ENCODE assay signal across 11 cellular contexts in genomic region chr6:157813757-157814455, GRCh38. TPM values are rescaled to one million over a fixed set of nuclear protein-coding genes. Genes with fewer than 3 reads are reported as not detected.
DNase-seq lines count a peak whose midpoint lies in the region; FAIRE-seq and TF ChIP-seq lines count a peak whose summit lies in the region.
"Had no signal": no experiment of that assay in that cellular context is flagged by ENCODE, and none has a peak within 500 bp of the region (broad histone marks: within the 10 kb centered on the region; RNA-seq: fewer than 3 reads in every experiment).

No MANE protein-coding gene starts in this region.

- H3K9me3 ChIP-seq in Peyer's patch (no peaks in the 10 kb centered on the region), fibroblast of lung (ENCODE audit: control insufficient read depth, insufficient read depth, low read depth, low read length) (no peaks in the 10 kb centered on the region), prostate gland (no peaks in the 10 kb centered on the region)
- H3K9me3 ChIP-seq in CD8-positive, alpha-beta memory T cell (ENCODE audit: low read length) = no peaks in the 10 kb centered on the region

- H3K36me3 ChIP-seq in Peyer's patch = no peaks in the 10 kb centered on the region
- H3K36me3 ChIP-seq in fibroblast of lung (ENCODE audit: control insufficient read depth, insufficient read depth, low read length) = no peaks in the 10 kb centered on the region
- H3K36me3 ChIP-seq in prostate gland = no peaks in the 10 kb centered on the region
- H3K36me3 ChIP-seq in CD8-positive, alpha-beta memory T cell (ENCODE audit: insufficient read depth, low read length) = no peaks in the 10 kb centered on the region

- CTCF ChIA-PET in CD8-positive, alpha-beta memory T cell (lab: Charles Lee) = no interaction called here

- H3K4me2 ChIP-seq in fibroblast of lung (ENCODE audit: extremely low read depth, insufficient read depth, low read length) = peak overlapping the region; percentile 78

- POLR2A ChIA-PET in CD8-positive, alpha-beta memory T cell (lab: Charles Lee) = no interaction called here

- H3K4me3 ChIP-seq in Peyer's patch (no peak overlapping the region), fibroblast of lung (replicated peaks in 1 of 4; ENCODE audit: control extremely low read depth in 1 of 4, insufficient read depth in 1 of 4, low read depth in 3 of 4, low read length in 4 of 4) (peak overlapping the region in 1 of 4 experiments; percentile 31), prostate gland (no peak overlapping the region)
- no peak overlapping the region for H3K4me3 ChIP-seq in CD8-positive, alpha-beta memory T cell (ENCODE audit: low read length)

- H3K36me3 Mint-ChIP-seq in CD8-positive, alpha-beta memory T cell = no peaks in the 10 kb centered on the region

- peak overlapping the region; percentile 14 to 76 (median 36) for H3K27ac ChIP-seq in Peyer's patch
- peak overlapping the region; percentile 75 for H3K27ac ChIP-seq in fibroblast of lung (ENCODE audit: insufficient read depth, low read length)
- peak overlapping the region; percentile 22 to 37 for H3K27ac ChIP-seq in prostate gland
- no peak overlapping the region for H3K27ac ChIP-seq in CD8-positive, alpha-beta memory T cell (ENCODE audit: low read depth, low read length)

- no peak for FAIRE-seq in GM19239 (lab: Jason Lieb, UNC)

- H3K4me3 Mint-ChIP-seq in CD8-positive, alpha-beta memory T cell = no peak overlapping the region

- no peak overlapping the region for H3K27ac Mint-ChIP-seq in CD8-positive, alpha-beta memory T cell

- no peaks in the 10 kb centered on the region for H3K4me1 Mint-ChIP-seq in CD8-positive, alpha-beta memory T cell

- H4K20me1 ChIP-seq in fibroblast of lung (ENCODE audit: control insufficient read depth, extremely low read depth, insufficient read depth, low read length) = no peaks in the 10 kb centered on the region

- TF ChIP-seq POLR2A in Peyer's patch (IDR thresholded peaks at IDR 0.05) = no peak
- TF ChIP-seq POLR2A in prostate gland (IDR thresholded peaks at IDR 0.05) = no peak

- H2AFZ ChIP-seq in fibroblast of lung (ENCODE audit: low read length) = peak overlapping the region; percentile 33

- H3K27me3 ChIP-seq in Peyer's patch = no peaks in the 10 kb centered on the region
- no peaks in the 10 kb centered on the region for H3K27me3 ChIP-seq in fibroblast of lung (ENCODE audit: control insufficient read depth, insufficient read depth, low read length)
- no peaks in the 10 kb centered on the region for H3K27me3 ChIP-seq in prostate gland (replicated peaks; ENCODE audit: insufficient read depth)
- no peaks in the 10 kb centered on the region for H3K27me3 ChIP-seq in CD8-positive, alpha-beta memory T cell (ENCODE audit: insufficient read depth, low read length, poor library complexity, severe bottlenecking)

- WGBS in prostate gland = 50% methylated on average over 5 of the region's 5 CpGs

- intact Hi-C loops in prostate gland (cut with DNase I) = no loop called here

- no peak overlapping the region for H3K9ac ChIP-seq in fibroblast of lung (ENCODE audit: insufficient read depth, low read length)

- peaks cover 0 to 3% (median 0%) of the 10 kb centered on the region in 5 donors for H3K9me3 Mint-ChIP-seq in CD8-positive, alpha-beta memory T cell

- peaks cover 0 to 6% of the 10 kb centered on the region in 2 donors for H3K27me3 Mint-ChIP-seq in CD8-positive, alpha-beta memory T cell

- H3K79me2 ChIP-seq in fibroblast of lung (ENCODE audit: control insufficient read depth, insufficient read depth, low read length) = no peaks in the 10 kb centered on the region

- H3K4me1 ChIP-seq in Peyer's patch (peaks cover 0 to 8% (median 4%) of the 10 kb centered on the region in 4 donors), fibroblast of lung (ENCODE audit: control insufficient read depth, extremely low read depth, insufficient read depth, low read length) (peaks cover 15% of the 10 kb centered on the region), prostate gland (replicated peaks) (no peaks in the 10 kb centered on the region)
- H3K4me1 ChIP-seq in CD8-positive, alpha-beta memory T cell (ENCODE audit: insufficient read depth, low read length) = peaks cover 29% of the 10 kb centered on the region

- DNase-seq in AG09319 (ENCODE audit: extremely low read depth, low read depth) (peak; percentile 81), Peyer's patch (no peak), fibroblast of lung (ENCODE audit: low read depth in 2 of 2) (peak; percentile 89 to 93), prostate gland (ENCODE audit: low spot score) (no peak), cerebellum (ENCODE audit: low spot score) (no peak), GM19239 (ENCODE audit: insufficient read length, low spot score) (no peak)
- no peak for DNase-seq in NK-92 treated with Interleukin-12 subunit alpha and Interleukin-12 subunit beta, amount 100 ng/mL, for 24 hours (lab: John Stamatoyannopoulos, UW)
- DNase-seq in CD8-positive, alpha-beta memory T cell = no peak
- DNase-seq: activated CD8-positive, alpha-beta memory T cell treated with anti-CD3 and anti-CD28 coated beads for 24 hours; effector memory CD4-positive, alpha-beta T cell; NCI-H1048 had no signal

- TF ChIP-seq CTCF in AG09319 (IDR thresholded peaks at IDR 0.05; ENCODE audit: low read depth, low read length) (no peak), Peyer's patch (IDR thresholded peaks at IDR 0.05) (no peak), fibroblast of lung (conservative IDR thresholded peaks at IDR 0.05 in 1 of 2, IDR thresholded peaks at IDR 0.05 in 1 of 2; ENCODE audit: low read depth in 1 of 2, low read length in 2 of 2) (no peak), prostate gland (IDR thresholded peaks at IDR 0.05) (no peak)

RNA-seq across cellular contexts. Expression of gene SNX9, which starts 9.1 kb away (rescaled TPM):
- 10 to 100 TPM; 49.8 to 59.1 (median 52.5) TPM for total RNA-seq in Peyer's patch
- total RNA-seq in fibroblast of lung = 117 and 120 TPM in 2 replicates
- 56.8 and 85.2 TPM in 2 replicates for polyA plus RNA-seq in fibroblast of lung
- 37.9 and 56.4 TPM in 2 replicates for polyA plus RNA-seq in fibroblast of lung (2012)
- polyA minus RNA-seq in fibroblast of lung (ENCODE audit: low replicate concordance) = 13.5 and 23.2 TPM in 2 replicates
- 10 to 100 TPM; 39.2 to 40.6 TPM for total RNA-seq in prostate gland
- 13.3 TPM for total RNA-seq in cerebellum
- total RNA-seq in CD8-positive, alpha-beta memory T cell = 10 to 100 TPM; 60.3 to 60.5 TPM
- 11.9 TPM for polyA plus RNA-seq in CD8-positive, alpha-beta memory T cell

Comparison
In these comparisons a context has a peak if more than half of its experiments do, and no peak if none do; other contexts are left out.
1. DNase-seq: peak in AG09319 (single experiment) and fibroblast of lung (2 of 2); none in Peyer's patch (0 of 3), prostate gland (single experiment), cerebellum (single experiment), GM19239 (single experiment), NK-92 treated with Interleukin-12 subunit alpha and Interleukin-12 subunit beta, amount 100 ng/mL, for 24 hours (single experiment) and CD8-positive, alpha-beta memory T cell (0 of 5).